2 cellular contexts compared by ENCODE assay signal in genomic region chr7:74284781-74285259, GRCh38.
A peak's percentile ranks its signal among the peaks of the same experiment; 100 is the strongest.
TF ChIP-seq lines count a peak whose summit lies in the region.

No MANE protein-coding gene starts in this region.

TF ChIP-seq in A549, 52 proteins besides CTCF, POLR2A, EP300 and RAD21:
- TF ChIP-seq RARB (CRISPR knock-in tag; IDR thresholded peaks at IDR 0.05) (no peak), RNF2 (IDR thresholded peaks at IDR 0.05; ENCODE audit: borderline replicate concordance, low read depth) (no peak), NR3C1 (IDR thresholded peaks at IDR 0.05) (no peak), ZNF302 (CRISPR knock-in tag; IDR thresholded peaks at IDR 0.05) (no peak), SMC3 (IDR thresholded peaks at IDR 0.05) (no peak), EHF (CRISPR knock-in tag; IDR thresholded peaks at IDR 0.05) (no peak), MYC (IDR thresholded peaks at IDR 0.05; ENCODE audit: borderline replicate concordance, low read length) (no peak), ELK1 (IDR thresholded peaks at IDR 0.05; ENCODE audit: low read depth, low read length) (no peak), PBX3 (IDR thresholded peaks at IDR 0.05) (no peak), ZSCAN20 (CRISPR knock-in tag; IDR thresholded peaks at IDR 0.05) (no peak), CBX2 (IDR thresholded peaks at IDR 0.05; ENCODE audit: borderline replicate concordance, low read depth) (no peak), FOSB (CRISPR knock-in tag; IDR thresholded peaks at IDR 0.05) (no peak), SREBF2 (IDR thresholded peaks at IDR 0.05) (no peak), JUNB (IDR thresholded peaks at IDR 0.05) (no peak), MAZ (IDR thresholded peaks at IDR 0.05; ENCODE audit: borderline replicate concordance, low read depth, low read length) (no peak), ESRRA (IDR thresholded peaks at IDR 0.05; ENCODE audit: borderline replicate concordance, low read length) (0 out of 2 replicates have a peak, but pooled peaks have one; percentile 8), USF2 (IDR thresholded peaks at IDR 0.05) (no peak), CEBPB (IDR thresholded peaks at IDR 0.05) (peak; percentile 81 to 90), JUN (IDR thresholded peaks at IDR 0.05) (0 out of 5 replicates have a peak, but pooled peaks of 1 of the 2 experiments have one; percentile 38), CBX8 (IDR thresholded peaks at IDR 0.05) (no peak)
TF ChIP-seq in A549: peak in this region for 3.

TF ChIP-seq in K562, 482 proteins besides CTCF, POLR2A, EP300 and RAD21:
- TF ChIP-seq ID3 (CRISPR knock-in tag; IDR thresholded peaks at IDR 0.05): no peak
- TF ChIP-seq ID3 (tag; IDR thresholded peaks at IDR 0.05): 0 out of 2 replicates have a peak, but pooled peaks have one; percentile 24
- 0 out of 2 replicates have a peak, but pooled peaks have one; percentile 19 for TF ChIP-seq TCF3 (CRISPR knock-in tag; IDR thresholded peaks at IDR 0.05)
- TF ChIP-seq CEBPB (tag; IDR thresholded peaks at IDR 0.05): peak; percentile 54
- no peak for TF ChIP-seq PRPF4 (IDR thresholded peaks at IDR 0.05; ENCODE audit: insufficient read depth, low read depth, low read length, poor library complexity, severe bottlenecking)
- TF ChIP-seq MYNN (IDR thresholded peaks at IDR 0.05): 0 out of 2 replicates have a peak, but pooled peaks have one; percentile 31
- TF ChIP-seq MYNN (CRISPR knock-in tag; IDR thresholded peaks at IDR 0.05): no peak
- TF ChIP-seq CEBPG (CRISPR knock-in tag; IDR thresholded peaks at IDR 0.05): 0 out of 2 replicates have a peak, but pooled peaks have one; percentile 30
- peak; percentile 35 to 62; a peak in 2 of 4 replicates for TF ChIP-seq CEBPG (tag; conservative IDR thresholded peaks at IDR 0.05 in 1 of 2, IDR thresholded peaks at IDR 0.05 in 1 of 2)
- no peak for TF ChIP-seq SMC3 (conservative IDR thresholded peaks at IDR 0.05; ENCODE audit: insufficient read depth, low read depth, low read length)
- no peak for TF ChIP-seq NR2F6 (CRISPR knock-in tag; IDR thresholded peaks at IDR 0.05)
- peak; percentile 69 for TF ChIP-seq ATF3 (IDR thresholded peaks at IDR 0.05)
- no peak for TF ChIP-seq ATF3 (CRISPR knock-in tag; conservative IDR thresholded peaks at IDR 0.05)
- no peak for TF ChIP-seq ZC3H4 (CRISPR knock-in tag; IDR thresholded peaks at IDR 0.05; ENCODE audit: borderline replicate concordance)
- no peak for TF ChIP-seq HNRNPK (IDR thresholded peaks at IDR 0.05; ENCODE audit: low read depth, low read length, poor library complexity, severe bottlenecking)
- no peak for TF ChIP-seq JUND (IDR thresholded peaks at IDR 0.05; ENCODE audit: borderline replicate concordance, low read depth, low read length)
- TF ChIP-seq JUND (tag; IDR thresholded peaks at IDR 0.05; ENCODE audit: borderline replicate concordance, low read depth, low read length): 0 out of 3 replicates have a peak, but pooled peaks have one; percentile 26
- no peak for TF ChIP-seq PHF20 (IDR thresholded peaks at IDR 0.05; ENCODE audit: partially characterized antibody)
